8 cellular contexts compared by ENCODE assay signal in genomic region chr9:14400658-14400995, GRCh38.
DNase-seq lines count a peak whose midpoint lies in the region; ATAC-seq and TF ChIP-seq lines count a peak whose summit lies in the region.

No MANE protein-coding gene starts in this region.

- TF ChIP-seq CTCF in omental fat pad (IDR thresholded peaks at IDR 0.05): peak in 1 of 3 donors; percentile 24

- H3K27ac ChIP-seq in HUES6 (ENCODE audit: low read depth, low read length): peak overlapping the region; percentile 30; the same call in 1 of the 2 replicates

- POLR2A ChIA-PET in T-cell (lab: Charles Lee): no interaction called here

- H3K27ac Mint-ChIP-seq in T-cell: no peak overlapping the region

- DNase-seq in SHP77 treated with DMSO at 0.1 percent for 48 hours (lab: John Stamatoyannopoulos, UW) (peak; percentile 6), fibroblast of peridontal ligament (ENCODE audit: extremely low read depth) (peak; percentile 85), omental fat pad (ENCODE audit: low spot score) (no peak), T-cell (no peak), NOMO-1 (lab: John Stamatoyannopoulos, UW; ENCODE audit: unreplicated experiment in 2 of 2) (no peak)

- ATAC-seq in omental fat pad (ENCODE audit: low FRiP score) (peak; percentile 66), HG02885 (IDR thresholded peaks at IDR 0.05; ENCODE audit: poor library complexity, unreplicated experiment) (no peak), HG03378 (IDR thresholded peaks at IDR 0.05; ENCODE audit: unreplicated experiment) (no peak), T-cell (replicated peaks in 1 of 4) (no peak)

- H3K27me3 Mint-ChIP-seq in T-cell: peaks cover 0 to 3% of the 10 kb centered on the region in 2 donors

- no peaks in the 10 kb centered on the region for H3K27me3 ChIP-seq in HUES6 (ENCODE audit: control insufficient read depth, insufficient read depth, low read length)

- CTCF ChIA-PET in T-cell (lab: Charles Lee): no interaction called here

- H3K9ac ChIP-seq in HUES6 (ENCODE audit: low read length): no peak overlapping the region

- H3K4me3 ChIP-seq in HUES6 (ENCODE audit: low read depth, low read length): no peak overlapping the region

- H3K9me3 ChIP-seq in HUES6 (ENCODE audit: control insufficient read depth, insufficient read depth, low read depth, low read length): no peaks in the 10 kb centered on the region

- H3K36me3 ChIP-seq in HUES6 (ENCODE audit: control insufficient read depth, insufficient read depth, low read length): no peaks in the 10 kb centered on the region

- peaks cover 14% of the 10 kb centered on the region for H3K4me1 ChIP-seq in HUES6 (ENCODE audit: control insufficient read depth, insufficient read depth, low read length)

- H3K9me3 Mint-ChIP-seq in T-cell: no peaks in the 10 kb centered on the region

- H3K36me3 Mint-ChIP-seq in T-cell: no peaks in the 10 kb centered on the region

- H3K4me1 Mint-ChIP-seq in T-cell: no peaks in the 10 kb centered on the region

- no peak overlapping the region for H3K4me3 Mint-ChIP-seq in T-cell

Comparison
In these comparisons a context has a peak if more than half of its experiments do, and no peak if none do; other contexts are left out.
1. DNase-seq: peak in SHP77 treated with DMSO at 0.1 percent for 48 hours (single experiment) and fibroblast of peridontal ligament (single experiment); none in omental fat pad (single experiment), T-cell (0 of 34) and NOMO-1 (0 of 2).